In genomic region chr5:155926011-155926410, GRCh38 we compare ENCODE assay signal across 19 cellular contexts.
A peak's percentile ranks its signal among the peaks of the same experiment; 100 is the strongest.
DNase-seq lines count a peak whose midpoint lies in the region; ATAC-seq, FAIRE-seq and TF ChIP-seq lines count a peak whose summit lies in the region.
"Had no signal": no experiment of that assay in that cellular context is flagged by ENCODE, and none has a peak within 500 bp of the region (broad histone marks: within the 10 kb centered on the region; RNA-seq: fewer than 3 reads in every experiment).

No MANE protein-coding gene starts in this region.

- H3K23ac ChIP-seq in mesenchymal stem cell (ENCODE audit: low read length in 2 of 2): no peak overlapping the region

- H3K27me3 Mint-ChIP-seq in astrocyte (ENCODE audit: low read depth, unreplicated experiment): no peaks in the 10 kb centered on the region
- H3K27me3 Mint-ChIP-seq: T-helper 17 cell had no signal

- H3K27ac ChIP-seq in astrocyte (ENCODE audit: low read depth, low read length) (peak overlapping the region; percentile 24), mesenchymal stem cell (ENCODE audit: low read length, poor library complexity, severe bottlenecking) (peak overlapping the region; percentile 85), ascending aorta (no peak overlapping the region)
- H3K27ac ChIP-seq: BLaER1 treated with 17β-estradiol and CSF1 and Interleukin-3, amounts not matched to agents 10 nM and 100 nM; SJCRH30 had no signal

- H3K27me3 ChIP-seq in astrocyte (ENCODE audit: insufficient read depth, low read length) (no peaks in the 10 kb centered on the region), mesenchymal stem cell (ENCODE audit: control insufficient read depth in 1 of 2, insufficient read depth in 1 of 2, low read length in 2 of 2) (no peaks in the 10 kb centered on the region), ascending aorta (no peaks in the 10 kb centered on the region)
- H3K27me3 ChIP-seq: BLaER1 treated with 17β-estradiol and CSF1 and Interleukin-3, amounts not matched to agents 10 nM and 100 nM had no signal

- ATAC-seq in HG03025 (IDR thresholded peaks at IDR 0.05; ENCODE audit: low FRiP score, unreplicated experiment): no peak
- ATAC-seq: CD8-positive, alpha-beta T cell; T-helper 17 cell had no signal

- H4K8ac ChIP-seq in mesenchymal stem cell (ENCODE audit: low read length): no peak overlapping the region

- H2AFZ ChIP-seq in astrocyte (ENCODE audit: low read depth, low read length): no peak overlapping the region
- no peak overlapping the region for H2AFZ ChIP-seq in mesenchymal stem cell (ENCODE audit: low read depth, low read length)

- H4K91ac ChIP-seq in mesenchymal stem cell (ENCODE audit: low read length): no peak overlapping the region

- H3K4ac ChIP-seq in mesenchymal stem cell (ENCODE audit: low read depth in 1 of 2, low read length in 2 of 2): no peak overlapping the region

- H3K4me2 ChIP-seq in astrocyte (ENCODE audit: low read length) (no peak overlapping the region), mesenchymal stem cell (ENCODE audit: low read length, poor library complexity, severe bottlenecking) (no peak overlapping the region)
- H3K4me2 ChIP-seq: BLaER1 treated with 17β-estradiol and CSF1 and Interleukin-3, amounts not matched to agents 10 nM and 100 nM had no signal

- TF ChIP-seq CTCF in astrocyte (IDR thresholded peaks at IDR 0.05; ENCODE audit: insufficient read depth, low read depth, low read length) (no peak), ascending aorta (IDR thresholded peaks at IDR 0.05) (no peak)

- peak; percentile 42 for DNase-seq in AG20443 (ENCODE audit: low spot score)
- DNase-seq in HT1080 (ENCODE audit: low read depth): peak; percentile 25
- DNase-seq in astrocyte (ENCODE audit: low read depth): peak; percentile 84
- DNase-seq in mesenchymal stem cell: no peak
- no peak for DNase-seq in NCI-H226
- no peak for DNase-seq in ascending aorta (ENCODE audit: low spot score in 2 of 2)
- DNase-seq: Calu3; CD8-positive, alpha-beta T cell; KBM-7; MV-4-11; NCI-H187; NCI-H2107; NCI-H2227 treated with DMSO at 0.1 percent for 48 hours; NCI-H524 treated with DMSO at 0.1 percent for 48 hours; SJCRH30; T-helper 17 cell had no signal

- no peak overlapping the region for H2BK120ac ChIP-seq in mesenchymal stem cell (ENCODE audit: low read depth, low read length)

- H4K20me1 ChIP-seq in astrocyte (ENCODE audit: insufficient read depth, low read length): no peaks in the 10 kb centered on the region
- H4K20me1 ChIP-seq: BLaER1 treated with 17β-estradiol and CSF1 and Interleukin-3, amounts not matched to agents 10 nM and 100 nM had no signal

- H3K4me3 ChIP-seq in astrocyte (ENCODE audit: insufficient read depth, low read depth, low read length) (no peak overlapping the region), mesenchymal stem cell (ENCODE audit: insufficient read depth in 1 of 2, low read depth in 1 of 2, low read length in 2 of 2) (no peak overlapping the region), ascending aorta (no peak overlapping the region)
- H3K4me3 ChIP-seq: BLaER1 treated with 17β-estradiol and CSF1 and Interleukin-3, amounts not matched to agents 10 nM and 100 nM; HAP-1; SJCRH30 had no signal

- no peaks in the 10 kb centered on the region for H3K9me3 Mint-ChIP-seq in astrocyte (ENCODE audit: unreplicated experiment)
- H3K9me3 Mint-ChIP-seq: CD8-positive, alpha-beta T cell had no signal

- H3K4me1 Mint-ChIP-seq in astrocyte (ENCODE audit: low read depth, unreplicated experiment): peaks cover 19% of the 10 kb centered on the region
- H3K4me1 Mint-ChIP-seq: T-helper 17 cell had no signal

- peak; percentile 47 for FAIRE-seq in astrocyte (lab: Jason Lieb, UNC)

- no peaks in the 10 kb centered on the region for H3K79me1 ChIP-seq in mesenchymal stem cell (replicated peaks; ENCODE audit: low read length, poor library complexity, severe bottlenecking)

- no peaks in the 10 kb centered on the region for H3K79me2 ChIP-seq in astrocyte (ENCODE audit: insufficient read depth, low read length)

- H3K9ac ChIP-seq in astrocyte (ENCODE audit: low read length) (no peak overlapping the region), mesenchymal stem cell (ENCODE audit: low read length) (no peak overlapping the region)
- H3K9ac ChIP-seq: BLaER1 treated with 17β-estradiol and CSF1 and Interleukin-3, amounts not matched to agents 10 nM and 100 nM had no signal

- H3K4me1 ChIP-seq in astrocyte (ENCODE audit: insufficient read depth, low read length) (peaks cover 6% of the 10 kb centered on the region), mesenchymal stem cell (ENCODE audit: control insufficient read depth, insufficient read depth, low read depth, low read length) (no peaks in the 10 kb centered on the region), ascending aorta (no peaks in the 10 kb centered on the region)
- H3K4me1 ChIP-seq: BLaER1 treated with 17β-estradiol and CSF1 and Interleukin-3, amounts not matched to agents 10 nM and 100 nM; HAP-1; SJCRH30 had no signal

- H3K14ac ChIP-seq in mesenchymal stem cell (ENCODE audit: low read length in 2 of 2): no peak overlapping the region

- H2BK12ac ChIP-seq in mesenchymal stem cell (ENCODE audit: low read length in 2 of 2): no peak overlapping the region

- no peak overlapping the region for H2AK5ac ChIP-seq in mesenchymal stem cell (ENCODE audit: low read length, severe bottlenecking)

- H3K36me3 ChIP-seq in astrocyte (ENCODE audit: insufficient read depth, low read length): no peaks in the 10 kb centered on the region
- no peaks in the 10 kb centered on the region for H3K36me3 ChIP-seq in mesenchymal stem cell (ENCODE audit: control insufficient read depth in 1 of 2, insufficient read depth in 2 of 2, low read depth in 1 of 2, low read length in 2 of 2)
- no peaks in the 10 kb centered on the region for H3K36me3 ChIP-seq in ascending aorta
- H3K36me3 ChIP-seq: BLaER1 treated with 17β-estradiol and CSF1 and Interleukin-3, amounts not matched to agents 10 nM and 100 nM; HAP-1; SJCRH30 had no signal

- H3K27ac Mint-ChIP-seq in astrocyte (ENCODE audit: unreplicated experiment): peak overlapping the region; percentile 92
- H3K27ac Mint-ChIP-seq: CD8-positive, alpha-beta T cell; T-helper 17 cell had no signal

- H3K9me3 ChIP-seq in astrocyte (ENCODE audit: insufficient read depth, low read depth, low read length) (no peaks in the 10 kb centered on the region), mesenchymal stem cell (ENCODE audit: control insufficient read depth, low read length) (no peaks in the 10 kb centered on the region), ascending aorta (no peaks in the 10 kb centered on the region)
- H3K9me3 ChIP-seq: BLaER1 treated with 17β-estradiol and CSF1 and Interleukin-3, amounts not matched to agents 10 nM and 100 nM; HAP-1; SJCRH30 had no signal

- WGBS in mesenchymal stem cell: 92% methylated on average over 1 of the region's 3 CpGs

- no peaks in the 10 kb centered on the region for H3K36me3 Mint-ChIP-seq in astrocyte (ENCODE audit: low read depth, unreplicated experiment)
- H3K36me3 Mint-ChIP-seq: CD8-positive, alpha-beta T cell had no signal

- H3K18ac ChIP-seq in mesenchymal stem cell (ENCODE audit: low read depth in 1 of 2, low read length in 2 of 2): no peak overlapping the region

- intact Hi-C loops in ascending aorta (cut with DNase I): no loop called here

- no peak overlapping the region for H2BK15ac ChIP-seq in mesenchymal stem cell (ENCODE audit: low read depth, poor library complexity, severe bottlenecking)

- no peak overlapping the region for H3K4me3 Mint-ChIP-seq in astrocyte (ENCODE audit: unreplicated experiment)
- H3K4me3 Mint-ChIP-seq: CD8-positive, alpha-beta T cell; T-helper 17 cell had no signal

- H2BK5ac ChIP-seq in mesenchymal stem cell (ENCODE audit: low read depth, low read length, poor library complexity, severe bottlenecking): peak overlapping the region; percentile 68

Comparison
In these comparisons a context has a peak if more than half of its experiments do, and no peak if none do; other contexts are left out.
1. DNase-seq: peak in AG20443 (single experiment), HT1080 (single experiment) and astrocyte (single experiment); none in mesenchymal stem cell (single experiment), NCI-H226 (single experiment) and ascending aorta (0 of 2).
2. H3K27ac ChIP-seq: peak in astrocyte (single experiment) and mesenchymal stem cell (single experiment); none in ascending aorta (0 of 2).